16 cellular contexts compared by ENCODE assay signal in genomic region chr9:127524373-127524772, GRCh38.
DNase-seq lines count a peak whose midpoint lies in the region; ATAC-seq and TF ChIP-seq lines count a peak whose summit lies in the region.
"Had no signal": no experiment of that assay in that cellular context is flagged by ENCODE, and none has a peak within 500 bp of the region (broad histone marks: within the 10 kb centered on the region; RNA-seq: fewer than 3 reads in every experiment).

No MANE protein-coding gene starts in this region.

- peaks cover 4 to 16% of the 10 kb centered on the region in 2 donors for H3K4me1 Mint-ChIP-seq in natural killer cell treated with Interleukin-12 subunit alpha and Interleukin-12 subunit beta and Interleukin-15 and Interleukin-18, amount 100 ng/mL, for 72 hours (ENCODE audit: low read depth in 2 of 2)

- H3K36me3 ChIP-seq in HCT116 (ENCODE audit: control insufficient read depth in 1 of 2, insufficient read depth in 2 of 2, low read length in 2 of 2) (peaks cover 27 to 71% of the 10 kb centered on the region in 2 experiments), thoracic aorta (peaks cover 14% of the 10 kb centered on the region), A673 (ENCODE audit: insufficient read depth, low read length, poor library complexity, severe bottlenecking) (peaks cover 29% of the 10 kb centered on the region)

- H3K79me2 ChIP-seq in HCT116 (ENCODE audit: insufficient read depth, low read length): peaks cover 17% of the 10 kb centered on the region; the same call in 1 of the 2 replicates

- no peak for TF ChIP-seq POLR2A in HCT116 (IDR thresholded peaks at IDR 0.05; ENCODE audit: borderline replicate concordance, extremely low read depth, insufficient read depth, insufficient read length)

- H3K9ac ChIP-seq in HCT116 (ENCODE audit: low read length): no peak overlapping the region

- no peaks in the 10 kb centered on the region for H3K9me3 Mint-ChIP-seq in natural killer cell treated with Interleukin-12 subunit alpha and Interleukin-12 subunit beta and Interleukin-15 and Interleukin-18, amount 100 ng/mL, for 72 hours

- BruUV-seq in HCT116 (replicated peaks; lab: Mats Ljungman, UMichigan): no TSS peak
- BruUV-seq in A673 (replicated peaks; lab: Mats Ljungman, UMichigan): no TSS peak

- intact Hi-C loops in HCT116 (cut with micrococcal nuclease): loop anchor here (5.0 kb wide), 1 partner anchor 198 kb away; no protein-coding TSS in a partner anchor
- intact Hi-C loops in A673 (cut with micrococcal nuclease; ENCODE audit: unreplicated experiment): no loop called here

- RAD21 ChIA-PET in HCT116 (lab: Charles Lee; ENCODE audit: low non-redundant PET in 1 of 2, low total read pairs in 2 of 2, uncharacterized antibody in 2 of 2, unreplicated experiment in 2 of 2): no interaction called here

- CTCF ChIA-PET in HCT116 (lab: Charles Lee): interaction anchor here (2.7 kb wide), 1 partner anchor 61 kb away, joined by 22 read pairs; no protein-coding TSS in a partner anchor
- CTCF ChIA-PET in A673 (lab: Charles Lee): no interaction called here

- no peaks in the 10 kb centered on the region for H3K27me3 Mint-ChIP-seq in natural killer cell treated with Interleukin-12 subunit alpha and Interleukin-12 subunit beta and Interleukin-15 and Interleukin-18, amount 100 ng/mL, for 72 hours

- H3K27ac ChIP-seq in HCT116 (ENCODE audit: low read depth, low read length): no peak overlapping the region
- peak overlapping the region; percentile 15; the same call in 1 of the 2 replicates for H3K27ac ChIP-seq in VCaP
- peak overlapping the region; percentile 67 to 84 for H3K27ac ChIP-seq in thoracic aorta
- H3K27ac ChIP-seq in A673 (ENCODE audit: low read depth, low read length, poor library complexity, severe bottlenecking): no peak overlapping the region
- H3K27ac ChIP-seq: suprapubic skin had no signal

- no peak for TF ChIP-seq RAD21 in HCT116 (IDR thresholded peaks at IDR 0.05; ENCODE audit: low read depth)

- no peak for DNase-seq in HCT116 (ENCODE audit: low read depth, low spot score)
- peak; percentile 81 for DNase-seq in kidney glomerular epithelial cell (lab: John Stamatoyannopoulos, UW)
- no peak for DNase-seq in thoracic aorta (ENCODE audit: low spot score)
- DNase-seq in A673 (ENCODE audit: low spot score): no peak
- DNase-seq in activated naive CD4-positive, alpha-beta T cell treated with Interleukin-2 at 50 U/mL for 16 hours: no peak
- DNase-seq in natural killer cell treated with Interleukin-12 subunit alpha and Interleukin-12 subunit beta and Interleukin-15 and Interleukin-18, amount 100 ng/mL, for 72 hours (ENCODE audit: low spot score): no peak
- DNase-seq: activated CD4-positive, alpha-beta T cell treated with anti-CD3 and anti-CD28 coated beads, Interleukin-2, amount 50 U/mL, for 48 hours; activated effector memory CD4-positive, alpha-beta T cell treated with anti-CD3 and anti-CD28 coated beads, Interleukin-2, amount 50 U/mL, for 16 hours; Calu3; GOT3; NCI-H1105 treated with DMSO at 0.1 percent for 48 hours; NCI-H446 treated with DMSO at 0.1 percent for 48 hours had no signal

- H3K9me3 ChIP-seq in HCT116 (ENCODE audit: control insufficient read depth in 1 of 2, insufficient read depth in 1 of 2, low read depth in 1 of 2, low read length in 2 of 2): peaks cover 17 to 31% of the 10 kb centered on the region in 2 experiments; a peak in 3 of 4 replicates
- no peaks in the 10 kb centered on the region for H3K9me3 ChIP-seq in thoracic aorta
- H3K9me3 ChIP-seq in A673 (ENCODE audit: low read depth, low read length, poor library complexity, severe bottlenecking): peaks cover 14% of the 10 kb centered on the region
- H3K9me3 ChIP-seq: suprapubic skin had no signal

- POLR2A ChIA-PET in HCT116 (lab: Charles Lee) (no interaction called here), A673 (lab: Charles Lee; ENCODE audit: low non-redundant PET) (no interaction called here)

- H3K27ac Mint-ChIP-seq in natural killer cell treated with Interleukin-12 subunit alpha and Interleukin-12 subunit beta and Interleukin-15 and Interleukin-18, amount 100 ng/mL, for 72 hours: no peak overlapping the region

- TF ChIP-seq CTCF in HCT116 (IDR thresholded peaks at IDR 0.05 in 2 of 3, conservative IDR thresholded peaks at IDR 0.05 in 1 of 3; ENCODE audit: borderline replicate concordance in 1 of 3, insufficient read depth in 1 of 3, low read depth in 2 of 3, low read length in 2 of 3) (no peak), VCaP (conservative IDR thresholded peaks at IDR 0.05) (no peak), thoracic aorta (IDR thresholded peaks at IDR 0.05) (no peak), A673 (conservative IDR thresholded peaks at IDR 0.05; ENCODE audit: low read depth, low read length) (no peak)

- ATAC-seq in HCT116: no peak
- no peak for ATAC-seq in thoracic aorta (ENCODE audit: insufficient number of reproducible peaks, low FRiP score, low read depth)
- no peak for ATAC-seq in natural killer cell treated with Interleukin-12 subunit alpha and Interleukin-12 subunit beta and Interleukin-15 and Interleukin-18, amount 100 ng/mL, for 72 hours
- no peak for ATAC-seq in GM18517 (IDR thresholded peaks at IDR 0.05; ENCODE audit: unreplicated experiment)
- ATAC-seq: right cardiac atrium had no signal

- H3K4me3 ChIP-seq in HCT116 (replicated peaks in 1 of 2; ENCODE audit: low read depth in 1 of 2, low read length in 2 of 2) (no peak overlapping the region), thoracic aorta (no peak overlapping the region), A673 (ENCODE audit: low read depth, low read length, poor library complexity, severe bottlenecking) (no peak overlapping the region)
- H3K4me3 ChIP-seq: suprapubic skin had no signal

- no peak overlapping the region for H2AFZ ChIP-seq in HCT116 (ENCODE audit: low read depth, low read length, poor library complexity, severe bottlenecking)

- H3K4me1 ChIP-seq in HCT116 (ENCODE audit: control insufficient read depth in 1 of 2, insufficient read depth in 2 of 2, low read length in 2 of 2): peaks cover 0 to 18% of the 10 kb centered on the region in 2 experiments; a peak in 1 of 4 replicates
- H3K4me1 ChIP-seq in thoracic aorta (ENCODE audit: control insufficient read depth in 1 of 2, low read depth in 2 of 2): peaks cover 26 to 64% of the 10 kb centered on the region in 2 donors
- no peaks in the 10 kb centered on the region for H3K4me1 ChIP-seq in A673 (ENCODE audit: insufficient read depth, low read length, poor library complexity, severe bottlenecking)

- no peaks in the 10 kb centered on the region for H3K9me2 ChIP-seq in HCT116 (ENCODE audit: insufficient read depth)

- H3K27me3 ChIP-seq in HCT116 (ENCODE audit: insufficient read depth, low read length) (no peaks in the 10 kb centered on the region), thoracic aorta (replicated peaks; ENCODE audit: insufficient read depth) (no peaks in the 10 kb centered on the region), A673 (replicated peaks; ENCODE audit: insufficient read depth, low read depth, low read length, poor library complexity) (no peaks in the 10 kb centered on the region)
- H3K27me3 ChIP-seq: suprapubic skin had no signal

- H3K4me2 ChIP-seq in HCT116 (ENCODE audit: low read length): no peak overlapping the region

- no peak overlapping the region for H3K4me3 Mint-ChIP-seq in natural killer cell treated with Interleukin-12 subunit alpha and Interleukin-12 subunit beta and Interleukin-15 and Interleukin-18, amount 100 ng/mL, for 72 hours

- peaks cover 13% of the 10 kb centered on the region for H3K36me3 Mint-ChIP-seq in natural killer cell treated with Interleukin-12 subunit alpha and Interleukin-12 subunit beta and Interleukin-15 and Interleukin-18, amount 100 ng/mL, for 72 hours

- no peaks in the 10 kb centered on the region for H4K20me1 ChIP-seq in HCT116 (ENCODE audit: insufficient read depth)

TF ChIP-seq in HCT116, 20 proteins besides CTCF, POLR2A, EP300 and RAD21:
- TF ChIP-seq FOSL1 (IDR thresholded peaks at IDR 0.05; ENCODE audit: low read depth) (no peak), POLR2AphosphoS5 (IDR thresholded peaks at IDR 0.05; ENCODE audit: low read depth, low read length) (0 out of 2 replicates have a peak, but pooled peaks have one; percentile 8)

Comparison
In these comparisons a context has a peak if more than half of its experiments do, and no peak if none do; other contexts are left out.
1. H3K27ac ChIP-seq: peak in VCaP (single experiment) and thoracic aorta (2 of 2); none in HCT116 (single experiment) and A673 (single experiment).